In the genomic region with DNA sequence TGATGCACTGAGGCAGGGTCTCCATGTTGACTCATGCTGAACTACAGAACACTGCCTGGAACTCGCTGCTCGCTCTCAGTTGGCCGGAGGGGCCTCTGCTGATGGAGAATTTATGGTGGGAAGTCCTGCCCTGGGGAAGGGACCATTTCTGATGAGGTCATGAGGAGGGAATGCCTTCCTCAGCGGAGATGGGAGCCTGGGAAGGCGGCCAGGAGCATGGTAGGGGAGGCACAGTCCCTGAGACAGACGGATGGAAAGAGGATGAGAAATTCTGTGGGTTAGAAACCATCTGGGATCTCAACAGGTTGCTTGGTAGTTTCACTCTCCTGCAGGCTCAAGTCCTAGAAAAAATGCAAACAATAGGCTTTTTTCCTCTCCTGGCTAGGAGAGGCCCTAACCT, we compare ENCODE assay signal across 1 cellular context.
TF ChIP-seq lines count a peak whose summit lies in the region.

No MANE protein-coding gene starts in this region.

TF ChIP-seq in IMR-90, 13 proteins besides CTCF, POLR2A, EP300 and RAD21:
- TF ChIP-seq, protein P1, sequence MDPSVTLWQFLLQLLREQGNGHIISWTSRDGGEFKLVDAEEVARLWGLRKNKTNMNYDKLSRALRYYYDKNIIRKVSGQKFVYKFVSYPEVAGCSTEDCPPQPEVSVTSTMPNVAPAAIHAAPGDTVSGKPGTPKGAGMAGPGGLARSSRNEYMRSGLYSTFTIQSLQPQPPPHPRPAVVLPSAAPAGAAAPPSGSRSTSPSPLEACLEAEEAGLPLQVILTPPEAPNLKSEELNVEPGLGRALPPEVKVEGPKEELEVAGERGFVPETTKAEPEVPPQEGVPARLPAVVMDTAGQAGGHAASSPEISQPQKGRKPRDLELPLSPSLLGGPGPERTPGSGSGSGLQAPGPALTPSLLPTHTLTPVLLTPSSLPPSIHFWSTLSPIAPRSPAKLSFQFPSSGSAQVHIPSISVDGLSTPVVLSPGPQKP (IDR thresholded peaks at IDR 0.05; ENCODE audit: borderline replicate concordance, low read depth, low read length), result no peak
- TF ChIP-seq BHLHE40 (IDR thresholded peaks at IDR 0.05; ENCODE audit: low read depth, low read length) (no peak), MAFK (IDR thresholded peaks at IDR 0.05; ENCODE audit: low read depth, low read length) (no peak), RFX5 (IDR thresholded peaks at IDR 0.05; ENCODE audit: low read depth, low read length) (no peak), SMC3 (IDR thresholded peaks at IDR 0.05; ENCODE audit: low read depth, low read length) (no peak), MAZ (IDR thresholded peaks at IDR 0.05; ENCODE audit: borderline replicate concordance, low read depth, low read length) (no peak), FOS (IDR thresholded peaks at IDR 0.05; ENCODE audit: low read depth, low read length) (no peak), CHD1 (IDR thresholded peaks at IDR 0.05; ENCODE audit: low read depth, low read length) (no peak), NFE2L2 (IDR thresholded peaks at IDR 0.05; ENCODE audit: low read depth, low read length) (no peak), MXI1 (IDR thresholded peaks at IDR 0.05; ENCODE audit: borderline replicate concordance, low read depth, low read length) (no peak), RCOR1 (IDR thresholded peaks at IDR 0.05; ENCODE audit: insufficient replicate concordance, low read length) (no peak), CEBPB (IDR thresholded peaks at IDR 0.05; ENCODE audit: low read depth, low read length) (no peak)
- TF ChIP-seq, protein P2, sequence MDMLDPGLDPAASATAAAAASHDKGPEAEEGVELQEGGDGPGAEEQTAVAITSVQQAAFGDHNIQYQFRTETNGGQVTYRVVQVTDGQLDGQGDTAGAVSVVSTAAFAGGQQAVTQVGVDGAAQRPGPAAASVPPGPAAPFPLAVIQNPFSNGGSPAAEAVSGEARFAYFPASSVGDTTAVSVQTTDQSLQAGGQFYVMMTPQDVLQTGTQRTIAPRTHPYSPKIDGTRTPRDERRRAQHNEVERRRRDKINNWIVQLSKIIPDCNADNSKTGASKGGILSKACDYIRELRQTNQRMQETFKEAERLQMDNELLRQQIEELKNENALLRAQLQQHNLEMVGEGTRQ (IDR thresholded peaks at IDR 0.05; ENCODE audit: low read depth, low read length), result no peak
